18 cellular contexts compared by ENCODE assay signal in the genomic region with DNA sequence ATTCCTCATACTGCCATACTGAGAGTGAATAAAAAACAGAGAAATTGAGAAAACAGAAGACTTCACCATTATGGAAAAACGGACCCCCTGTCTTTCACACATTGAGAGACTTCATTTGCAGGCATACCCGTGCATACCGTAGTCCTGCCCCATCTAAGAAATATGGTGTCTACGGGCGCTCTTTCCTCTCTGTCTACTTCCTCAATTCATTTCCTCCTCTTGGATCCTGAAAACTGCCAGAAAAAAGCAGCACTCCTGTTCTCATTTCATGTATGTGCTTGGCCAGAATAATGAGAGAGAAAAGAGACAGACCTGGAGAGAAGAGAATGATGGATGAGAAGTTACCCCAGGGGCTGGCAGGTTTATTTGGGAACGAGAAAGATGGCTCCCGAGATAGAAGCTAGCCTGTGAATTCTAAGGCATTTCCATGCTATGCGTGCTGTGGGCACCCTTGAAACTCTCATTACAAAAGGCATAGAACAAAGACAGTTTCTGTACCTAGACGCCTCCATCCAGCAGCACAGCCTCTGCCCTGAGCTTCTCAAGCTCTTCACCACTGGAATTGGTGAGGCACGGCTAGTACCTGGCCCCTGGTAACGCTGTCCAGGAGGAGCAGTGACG.
DNase-seq lines count a peak whose midpoint lies in the region; ATAC-seq and TF ChIP-seq lines count a peak whose summit lies in the region.
"Had no signal": no experiment of that assay in that cellular context is flagged by ENCODE, and none has a peak within 500 bp of the region (broad histone marks: within the 10 kb centered on the region; RNA-seq: fewer than 3 reads in every experiment).

No MANE protein-coding gene starts in this region.

- H3K9me3 ChIP-seq in Panc1 (ENCODE audit: control insufficient read depth, insufficient read depth, low read depth, low read length): no peaks in the 10 kb centered on the region
- H3K9me3 ChIP-seq in adrenal gland (replicated peaks in 1 of 3): peaks cover 0 to 3% (median 0%) of the 10 kb centered on the region in 3 donors

- DNase-seq in SKM-1 treated with dmso at 0.1 percent for 144 hours (lab: John Stamatoyannopoulos, UW; ENCODE audit: unreplicated experiment): peak; percentile 14
- no peak for DNase-seq in SKM-1 (lab: John Stamatoyannopoulos, UW; ENCODE audit: unreplicated experiment)
- DNase-seq in MV-4-11 (lab: John Stamatoyannopoulos, UW): peak; percentile 49
- no peak for DNase-seq in Panc1 (ENCODE audit: low read depth, low spot score)
- DNase-seq in pons (ENCODE audit: low spot score): peak; percentile 18
- no peak for DNase-seq in NCI-H1105 treated with DMSO at 0.1 percent for 48 hours (lab: John Stamatoyannopoulos, UW)
- DNase-seq in adrenal gland: no peak
- DNase-seq: 8988T; CD4-positive, alpha-beta memory T cell; DMS153; GF-D8; HCEC 1CT; NCI-H1092 treated with DMSO at 0.1 percent for 48 hours; NCI-H1694; NCI-H2081 treated with DMSO at 0.1 percent for 48 hours; PC-9 had no signal

- CTCF ChIA-PET in Panc1 (lab: Charles Lee): interaction anchor here (0.7 kb wide), 1 partner anchor 37 kb away, joined by 3 read pairs; no protein-coding TSS in a partner anchor

- peaks cover 15% of the 10 kb centered on the region; the same call in 1 of the 2 replicates for H3K27me3 ChIP-seq in Panc1 (ENCODE audit: control insufficient read depth, insufficient read depth, low read length)
- peaks cover 11% of the 10 kb centered on the region for H3K27me3 ChIP-seq in adrenal gland

- no TSS peak for BruUV-seq in Panc1 (replicated peaks; lab: Mats Ljungman, UMichigan)

- WGBS in adrenal gland, 4 donors: 47 to 59% (median 56%) methylated on average over 9 to 12 of the region's 12 CpGs

- no peak overlapping the region for H3K27ac ChIP-seq in Panc1 (ENCODE audit: low read length)
- H3K27ac ChIP-seq in adrenal gland: no peak overlapping the region
- H3K27ac ChIP-seq: PC-9 had no signal

- intact Hi-C loops in Panc1 (cut with micrococcal nuclease; ENCODE audit: unreplicated experiment) (no loop called here), adrenal gland (cut with DNase I) (no loop called here)

- no peak for TF ChIP-seq CTCF in Panc1 (IDR thresholded peaks at IDR 0.05)
- no peak for TF ChIP-seq CTCF in adrenal gland (IDR thresholded peaks at IDR 0.05)

- in situ Hi-C loops in Panc1 (cut with HindIII; ENCODE audit: low pct_unique_long_range_greater_than_20kb, low sequenced_read_pairs): no loop called here

- H3K4me3 ChIP-seq in Panc1 (ENCODE audit: low read depth in 2 of 2, low read length in 2 of 2) (no peak overlapping the region), adrenal gland (no peak overlapping the region)
- H3K4me3 ChIP-seq: GM23338, PC-9 had no signal

- H3K36me3 ChIP-seq in Panc1 (ENCODE audit: control insufficient read depth, insufficient read depth, low read length) (no peaks in the 10 kb centered on the region), adrenal gland (replicated peaks in 1 of 2) (no peaks in the 10 kb centered on the region)

- no peaks in the 10 kb centered on the region for H3K4me1 ChIP-seq in Panc1 (ENCODE audit: control insufficient read depth, insufficient read depth, low read length)
- no peaks in the 10 kb centered on the region for H3K4me1 ChIP-seq in adrenal gland (replicated peaks in 1 of 2)

- peak; percentile 43; the same call in 1 of the 2 replicates for ATAC-seq in Panc1
- no peak for ATAC-seq in GM21526 (IDR thresholded peaks at IDR 0.05; ENCODE audit: low FRiP score, unreplicated experiment)
- ATAC-seq: GM23338 had no signal

- TF ChIP-seq POLR2A in adrenal gland (IDR thresholded peaks at IDR 0.05): no peak

- POLR2A ChIA-PET in Panc1 (lab: Charles Lee): no interaction called here

Comparison
In these comparisons a context has a peak if more than half of its experiments do, and no peak if none do; other contexts are left out.
1. DNase-seq: peak in SKM-1 treated with dmso at 0.1 percent for 144 hours (single experiment), MV-4-11 (single experiment) and pons (single experiment); none in SKM-1 (single experiment), Panc1 (single experiment), NCI-H1105 treated with DMSO at 0.1 percent for 48 hours (single experiment) and adrenal gland (0 of 7).